ENCODE assay signal across 1 cellular context in genomic region chr6:140003217-140003616, GRCh38.
A peak's percentile ranks its signal among the peaks of the same experiment; 100 is the strongest.
TF ChIP-seq lines count a peak whose summit lies in the region.

No MANE protein-coding gene starts in this region.

TF ChIP-seq in H1, 55 proteins besides CTCF, POLR2A, EP300 and RAD21:
- TF ChIP-seq BACH1 (IDR thresholded peaks at IDR 0.05; ENCODE audit: low read length) (no peak), POU5F1 (IDR thresholded peaks at IDR 0.05; ENCODE audit: low read depth, low read length) (0 out of 2 replicates have a peak, but pooled peaks have one; percentile 15)
